8 cellular contexts compared by ENCODE assay signal in the genomic region with DNA sequence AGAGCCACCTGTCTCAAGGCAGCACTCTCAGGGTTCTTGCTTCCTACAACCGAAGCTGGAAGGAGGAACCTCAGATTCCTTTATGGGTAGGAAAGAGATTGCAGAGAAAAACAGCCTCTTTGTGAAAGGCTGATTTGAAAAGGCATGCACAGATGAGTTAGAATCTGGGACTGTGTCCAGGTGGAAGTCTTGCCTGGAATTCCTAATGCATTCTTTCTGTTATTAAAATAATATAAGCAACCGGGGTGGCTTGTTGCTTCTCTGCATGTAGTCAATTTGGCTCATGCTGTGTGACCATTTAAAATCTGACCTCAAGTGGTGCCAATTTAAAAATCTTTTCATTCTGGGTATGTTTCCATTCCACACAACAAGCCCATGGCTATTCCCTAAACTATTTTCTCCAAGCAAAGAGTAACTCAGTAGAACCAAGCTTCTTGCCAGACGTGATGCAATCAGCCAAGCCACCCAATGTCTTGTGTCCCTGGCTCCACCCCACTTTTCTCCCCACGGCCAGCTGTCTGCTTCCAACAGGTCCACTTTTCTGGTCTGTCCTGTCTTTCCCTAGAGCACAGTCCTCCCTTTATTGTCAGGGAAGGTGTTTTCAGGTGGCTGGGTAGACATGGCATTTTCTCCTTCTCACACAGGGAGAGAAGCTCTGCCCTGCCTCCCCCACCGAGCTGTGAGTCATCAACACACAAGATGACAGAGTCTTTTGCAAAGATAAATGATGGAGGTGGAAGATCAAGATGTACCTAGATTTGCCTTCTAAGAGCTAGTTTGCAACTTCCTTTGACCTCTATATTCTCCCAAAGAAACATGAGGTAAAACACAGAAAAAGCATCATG.
A peak's percentile ranks its signal among the peaks of the same experiment; 100 is the strongest.
DNase-seq lines count a peak whose midpoint lies in the region; ATAC-seq lines count a peak whose summit lies in the region.

No MANE protein-coding gene starts in this region.

- H3K36me3 Mint-ChIP-seq in activated CD8-positive, alpha-beta memory T cell treated with anti-CD3 and anti-CD28 coated beads, Interleukin-2, amount 10 ng/mL, durations not matched to agents 7 days and 5 days, result no peaks in the 10 kb centered on the region

- H3K27me3 Mint-ChIP-seq in activated CD8-positive, alpha-beta memory T cell treated with anti-CD3 and anti-CD28 coated beads, Interleukin-2, amount 10 ng/mL, durations not matched to agents 7 days and 5 days, result no peaks in the 10 kb centered on the region

- no peak overlapping the region for H3K4me3 Mint-ChIP-seq in activated CD8-positive, alpha-beta memory T cell treated with anti-CD3 and anti-CD28 coated beads, Interleukin-2, amount 10 ng/mL, durations not matched to agents 7 days and 5 days

- no peak for ATAC-seq in activated CD8-positive, alpha-beta memory T cell treated with anti-CD3 and anti-CD28 coated beads, Interleukin-2, amount 10 ng/mL, durations not matched to agents 7 days and 5 days
- peak; percentile 77 for ATAC-seq in left ventricle myocardium superior
- ATAC-seq in GM18858 (IDR thresholded peaks at IDR 0.05; ENCODE audit: unreplicated experiment), result no peak
- no peak for ATAC-seq in HG02884 (IDR thresholded peaks at IDR 0.05; ENCODE audit: unreplicated experiment)
- ATAC-seq in GM21381 (IDR thresholded peaks at IDR 0.05; ENCODE audit: unreplicated experiment), result no peak

- H3K9me3 Mint-ChIP-seq in activated CD8-positive, alpha-beta memory T cell treated with anti-CD3 and anti-CD28 coated beads, Interleukin-2, amount 10 ng/mL, durations not matched to agents 7 days and 5 days (ENCODE audit: low read depth), result no peaks in the 10 kb centered on the region

- H3K4me1 Mint-ChIP-seq in activated CD8-positive, alpha-beta memory T cell treated with anti-CD3 and anti-CD28 coated beads, Interleukin-2, amount 10 ng/mL, durations not matched to agents 7 days and 5 days, result peaks cover 22% of the 10 kb centered on the region

- DNase-seq in activated CD8-positive, alpha-beta memory T cell treated with anti-CD3 and anti-CD28 coated beads for 24 hours, result peak; percentile 71
- DNase-seq in activated CD8-positive, alpha-beta memory T cell treated with anti-CD3 and anti-CD28 coated beads, Interleukin-2, amount 10 ng/mL, durations not matched to agents 7 days and 5 days, result no peak
- DNase-seq in activated T-helper 9 cell treated with anti-CD3 and anti-CD28 coated beads, Interleukin-2, amount 50 U/mL, for 16 hours (ENCODE audit: low read depth), result peak; percentile 23
- DNase-seq in left ventricle myocardium superior, result peak; percentile 75
- peak; percentile 35 to 57 for DNase-seq in stimulated activated CD4-positive, alpha-beta T cell treated with anti-CD3 and anti-CD28 coated beads, Interleukin-15, amount 100 ng/mL, for 48 hours (ENCODE audit: low read depth in 2 of 2)

- no peak overlapping the region for H3K27ac Mint-ChIP-seq in activated CD8-positive, alpha-beta memory T cell treated with anti-CD3 and anti-CD28 coated beads, Interleukin-2, amount 10 ng/mL, durations not matched to agents 7 days and 5 days

- intact Hi-C loops in left ventricle myocardium superior (cut with micrococcal nuclease), result no loop called here

- CTCF ChIA-PET in activated CD8-positive, alpha-beta memory T cell treated with anti-CD3 and anti-CD28 coated beads, Interleukin-2, amount 10 ng/mL, durations not matched to agents 7 days and 5 days (lab: Charles Lee), result interaction anchor here (1.6 to 1.7 kb wide), 2 partner anchors 43 to 203 kb away, joined by 3 to 4 read pairs; no protein-coding TSS in a partner anchor
